ENCODE assay signal across 15 cellular contexts in genomic region chr3:1232276-1232675, GRCh38.
"Had no signal": no experiment of that assay in that cellular context is flagged by ENCODE, and none has a peak within 500 bp of the region (broad histone marks: within the 10 kb centered on the region; RNA-seq: fewer than 3 reads in every experiment).

No MANE protein-coding gene starts in this region.

- ATAC-seq: gastrocnemius medialis; heart right ventricle; left lobe of liver; mucosa of descending colon; naive thymus-derived CD8-positive, alpha-beta T cell had no signal

- DNase-seq: effector memory CD4-positive, alpha-beta T cell; gastrocnemius medialis; heart right ventricle; islet precursor cell; mammary epithelial cell; mucosa of descending colon; naive thymus-derived CD8-positive, alpha-beta T cell; nucleus accumbens; ovary; sigmoid colon; stimulated activated naive CD4-positive, alpha-beta T cell; stomach; substantia nigra; transverse colon had no signal
